8 cellular contexts compared by ENCODE assay signal in the genomic region with DNA sequence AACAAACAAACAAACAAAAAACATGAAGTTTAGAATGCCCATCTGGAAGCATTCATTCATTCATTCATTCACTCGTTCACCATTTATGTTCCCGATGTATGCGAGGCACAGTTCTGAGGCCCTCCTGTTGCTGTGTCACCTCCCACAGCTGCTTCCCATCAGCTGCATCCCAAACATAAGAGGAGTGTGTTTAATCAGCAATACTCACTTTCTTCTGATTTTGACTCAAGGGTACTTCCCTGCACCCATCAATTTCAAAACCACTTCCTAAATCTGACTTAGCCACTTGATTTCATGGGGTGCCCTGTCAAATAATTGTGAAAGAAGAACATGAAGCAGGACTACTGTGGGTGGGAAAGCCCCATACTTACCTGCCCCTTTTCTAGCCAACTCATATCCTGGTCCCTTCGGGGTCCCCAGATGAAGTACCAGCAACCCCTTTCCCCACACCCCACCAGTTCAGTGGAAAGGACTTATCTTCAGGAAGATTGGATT.
DNase-seq lines count a peak whose midpoint lies in the region; ATAC-seq and TF ChIP-seq lines count a peak whose summit lies in the region.

No MANE protein-coding gene starts in this region.

- no peaks in the 10 kb centered on the region for H3K27me3 ChIP-seq in aorta (ENCODE audit: control insufficient read depth in 1 of 2, insufficient read depth in 2 of 2, low read length in 1 of 2)

- no peak overlapping the region for H3K27ac Mint-ChIP-seq in type B pancreatic cell

- H3K36me3 ChIP-seq in aorta (ENCODE audit: control insufficient read depth in 1 of 2, insufficient read depth in 2 of 2, low read length in 1 of 2): no peaks in the 10 kb centered on the region

- H3K27ac ChIP-seq in aorta (ENCODE audit: low read depth in 1 of 2, low read length in 2 of 2): no peak overlapping the region

- no peaks in the 10 kb centered on the region for H3K9me3 ChIP-seq in aorta (ENCODE audit: control insufficient read depth, low read length)

- H3K4me3 ChIP-seq in aorta (ENCODE audit: low read length in 2 of 2): no peak overlapping the region

- H3K4me1 ChIP-seq in aorta (ENCODE audit: control insufficient read depth in 1 of 2, insufficient read depth in 2 of 2, low read length in 2 of 2): peaks cover 0 to 2% of the 10 kb centered on the region in 2 donors

- peak; percentile 34 for DNase-seq in GM10266 (ENCODE audit: extremely low spot score)
- DNase-seq in activated T-helper 9 cell treated with anti-CD3 and anti-CD28 coated beads, Interleukin-2, amount 50 U/mL, for 16 hours (ENCODE audit: low read depth): peak; percentile 15
- DNase-seq in type B pancreatic cell (ENCODE audit: extremely low spot score, unreplicated experiment): no peak
- DNase-seq in Right ventricle myocardium inferior (ENCODE audit: missing footprints): no peak
- DNase-seq in aorta: no peak
- no peak for DNase-seq in glomerular visceral epithelial cell (ENCODE audit: extremely low spot score)

- intact Hi-C loops in Right ventricle myocardium inferior (cut with DNase I): no loop called here
- intact Hi-C loops in aorta (cut with DNase I): loop anchor here (5.0 to 10.0 kb wide), 2 partner anchors 39 to 297 kb away; no protein-coding TSS in a partner anchor

- 90 to 92% methylated on average over 4 of the region's 4 CpGs for WGBS in aorta, 2 donors

- H3K36me3 Mint-ChIP-seq in type B pancreatic cell: no peaks in the 10 kb centered on the region

- H3K9me3 Mint-ChIP-seq in type B pancreatic cell: no peaks in the 10 kb centered on the region

- peaks cover 27% of the 10 kb centered on the region for H3K4me1 Mint-ChIP-seq in type B pancreatic cell (ENCODE audit: unreplicated experiment)

- no peak overlapping the region for H3K4me3 Mint-ChIP-seq in type B pancreatic cell

- peaks cover 8% of the 10 kb centered on the region for H3K27me3 Mint-ChIP-seq in type B pancreatic cell

- peak; percentile 36 for ATAC-seq in GM19351 (IDR thresholded peaks at IDR 0.05; ENCODE audit: unreplicated experiment)
- peak; percentile 37 for ATAC-seq in HG03095 (IDR thresholded peaks at IDR 0.05; ENCODE audit: unreplicated experiment)
- no peak for ATAC-seq in Right ventricle myocardium inferior
- no peak for ATAC-seq in aorta (ENCODE audit: low FRiP score)

- no peak for TF ChIP-seq CTCF in GM10266 (IDR thresholded peaks at IDR 0.05; ENCODE audit: control insufficient read depth, insufficient read depth, low read depth, missing control alignments)
- TF ChIP-seq CTCF in type B pancreatic cell (conservative IDR thresholded peaks at IDR 0.05): no peak

Comparison
In these comparisons a context has a peak if more than half of its experiments do, and no peak if none do; other contexts are left out.
1. DNase-seq: peak in GM10266 (single experiment) and activated T-helper 9 cell treated with anti-CD3 and anti-CD28 coated beads, Interleukin-2, amount 50 U/mL, for 16 hours (single experiment); none in type B pancreatic cell (single experiment), Right ventricle myocardium inferior (single experiment), aorta (0 of 2) and glomerular visceral epithelial cell (single experiment).
2. ATAC-seq: peak in GM19351 (single experiment) and HG03095 (single experiment); none in Right ventricle myocardium inferior (single experiment) and aorta (single experiment).